Comparison of ENCODE assay signal across 9 cellular contexts in genomic region chr7:121504478-121504877, GRCh38.
DNase-seq lines count a peak whose midpoint lies in the region; ATAC-seq and TF ChIP-seq lines count a peak whose summit lies in the region.
"Had no signal": no experiment of that assay in that cellular context is flagged by ENCODE, and none has a peak within 500 bp of the region (broad histone marks: within the 10 kb centered on the region; RNA-seq: fewer than 3 reads in every experiment).

No MANE protein-coding gene starts in this region.

- no peaks in the 10 kb centered on the region for H3K36me3 ChIP-seq in adrenal gland (replicated peaks in 1 of 2)
- no peaks in the 10 kb centered on the region for H3K36me3 ChIP-seq in tibial nerve

- peaks cover 29% of the 10 kb centered on the region for H3K36me3 Mint-ChIP-seq in HFFc6 (ENCODE audit: low read depth)
- peaks cover 6% of the 10 kb centered on the region for H3K36me3 Mint-ChIP-seq in activated CD8-positive, alpha-beta T cell treated with anti-CD3 and anti-CD28 coated beads for 36 hours (ENCODE audit: low read depth)

- H3K4me1 ChIP-seq in adrenal gland (replicated peaks in 1 of 2) = no peaks in the 10 kb centered on the region
- no peaks in the 10 kb centered on the region for H3K4me1 ChIP-seq in tibial nerve

- TF ChIP-seq POLR2A in adrenal gland (IDR thresholded peaks at IDR 0.05) = no peak
- TF ChIP-seq POLR2A in tibial nerve (IDR thresholded peaks at IDR 0.05) = no peak

- DNase-seq in HFFc6 (peak; percentile 80), adrenal gland (peak; percentile 20 to 57 (median 46)), glomerular endothelial cell (ENCODE audit: extremely low read depth, low read depth, low spot score) (peak; percentile 77), smooth muscle cell of the brain vasculature (ENCODE audit: low read depth, low spot score) (peak; percentile 41), tibial nerve (ENCODE audit: low spot score in 2 of 2) (no peak), NOMO-1 treated with dmso at 0.1 percent for 144 hours (lab: John Stamatoyannopoulos, UW; ENCODE audit: unreplicated experiment) (no peak)
- DNase-seq in activated CD8-positive, alpha-beta T cell treated with anti-CD3 and anti-CD28 coated beads for 36 hours = no peak
- no peak for DNase-seq in activated naive CD4-positive, alpha-beta T cell treated with Interleukin-2 at 50 U/mL for 16 hours

- TF ChIP-seq CTCF in HFFc6 (IDR thresholded peaks at IDR 0.05) = no peak
- TF ChIP-seq CTCF in adrenal gland (IDR thresholded peaks at IDR 0.05) = no peak
- TF ChIP-seq CTCF in tibial nerve (IDR thresholded peaks at IDR 0.05) = no peak
- TF ChIP-seq CTCF in activated CD8-positive, alpha-beta T cell treated with anti-CD3 and anti-CD28 coated beads for 36 hours (IDR thresholded peaks at IDR 0.05) = no peak

- H3K4me3 ChIP-seq in adrenal gland = no peak overlapping the region
- no peak overlapping the region for H3K4me3 ChIP-seq in tibial nerve

- POLR2A ChIA-PET in activated CD8-positive, alpha-beta T cell treated with anti-CD3 and anti-CD28 coated beads for 36 hours (lab: Charles Lee) = no interaction called here

- ATAC-seq in activated CD8-positive, alpha-beta T cell treated with anti-CD3 and anti-CD28 coated beads for 36 hours = no peak
- ATAC-seq: Right ventricle myocardium inferior had no signal

- H3K4me1 Mint-ChIP-seq in HFFc6 (ENCODE audit: low read depth) = peaks cover 30% of the 10 kb centered on the region
- H3K4me1 Mint-ChIP-seq in activated CD8-positive, alpha-beta T cell treated with anti-CD3 and anti-CD28 coated beads for 36 hours (ENCODE audit: low read depth) = peaks cover 12% of the 10 kb centered on the region

- H3K4me3 Mint-ChIP-seq in HFFc6 = peak overlapping the region; percentile 68
- no peak overlapping the region for H3K4me3 Mint-ChIP-seq in activated CD8-positive, alpha-beta T cell treated with anti-CD3 and anti-CD28 coated beads for 36 hours

- CTCF ChIA-PET in activated CD8-positive, alpha-beta T cell treated with anti-CD3 and anti-CD28 coated beads for 36 hours (lab: Charles Lee) = interaction anchor here (1.8 kb wide), 1 partner anchor 25 kb away, joined by 6 read pairs; no protein-coding TSS in a partner anchor

- no peak for TF ChIP-seq EP300 in tibial nerve (IDR thresholded peaks at IDR 0.05)

- H3K27me3 Mint-ChIP-seq in HFFc6 (ENCODE audit: insufficient read depth) = peaks cover 5% of the 10 kb centered on the region; the same call in 1 of the 2 replicates
- no peaks in the 10 kb centered on the region for H3K27me3 Mint-ChIP-seq in activated CD8-positive, alpha-beta T cell treated with anti-CD3 and anti-CD28 coated beads for 36 hours

- peak overlapping the region; percentile 76 for H3K27ac Mint-ChIP-seq in HFFc6
- no peak overlapping the region for H3K27ac Mint-ChIP-seq in activated CD8-positive, alpha-beta T cell treated with anti-CD3 and anti-CD28 coated beads for 36 hours

- H3K27me3 ChIP-seq in adrenal gland (no peaks in the 10 kb centered on the region), tibial nerve (no peaks in the 10 kb centered on the region)

- 57 to 73% (median 68%) methylated on average over 5 of the region's 5 CpGs for WGBS in adrenal gland, 4 donors
- 68 to 71% methylated on average over 5 of the region's 5 CpGs for WGBS in tibial nerve, 2 donors

- intact Hi-C loops in adrenal gland (cut with DNase I) = no loop called here
- intact Hi-C loops in activated CD8-positive, alpha-beta T cell treated with anti-CD3 and anti-CD28 coated beads for 36 hours (cut with micrococcal nuclease) = no loop called here

- H3K27ac ChIP-seq in adrenal gland = no peak overlapping the region
- peak overlapping the region in 1 of 4 donors; percentile 13 for H3K27ac ChIP-seq in tibial nerve

- peaks cover 30% of the 10 kb centered on the region for H3K9me3 Mint-ChIP-seq in HFFc6
- peaks cover 25% of the 10 kb centered on the region for H3K9me3 Mint-ChIP-seq in activated CD8-positive, alpha-beta T cell treated with anti-CD3 and anti-CD28 coated beads for 36 hours

- no peaks in the 10 kb centered on the region for H3K9me3 ChIP-seq in adrenal gland (replicated peaks in 1 of 3)
- peaks cover 0 to 16% (median 0%) of the 10 kb centered on the region in 4 donors for H3K9me3 ChIP-seq in tibial nerve

Comparison
In these comparisons a context has a peak if more than half of its experiments do, and no peak if none do; other contexts are left out.
1. DNase-seq: peak in HFFc6 (single experiment), adrenal gland (7 of 7), glomerular endothelial cell (single experiment) and smooth muscle cell of the brain vasculature (single experiment); none in tibial nerve (0 of 2), NOMO-1 treated with dmso at 0.1 percent for 144 hours (single experiment), activated CD8-positive, alpha-beta T cell treated with anti-CD3 and anti-CD28 coated beads for 36 hours (single experiment) and activated naive CD4-positive, alpha-beta T cell treated with Interleukin-2 at 50 U/mL for 16 hours (single experiment).